In genomic region chr16:17921357-17921978, GRCh38 we compare ENCODE assay signal across 8 cellular contexts.
DNase-seq lines count a peak whose midpoint lies in the region; ATAC-seq and TF ChIP-seq lines count a peak whose summit lies in the region.

No MANE protein-coding gene starts in this region.

- H3K4me1 Mint-ChIP-seq in CD14-positive monocyte, result no peaks in the 10 kb centered on the region

- H3K9me3 Mint-ChIP-seq in CD14-positive monocyte, result peaks cover 0 to 3% (median 0%) of the 10 kb centered on the region in 7 donors

- TF ChIP-seq CTCF in CD14-positive monocyte (IDR thresholded peaks at IDR 0.05), result peak; percentile 52

- H3K27ac Mint-ChIP-seq in CD14-positive monocyte, result no peak overlapping the region

- peak; percentile 69 for ATAC-seq in GM21717 (IDR thresholded peaks at IDR 0.05; ENCODE audit: unreplicated experiment)
- no peak for ATAC-seq in GM21515 (IDR thresholded peaks at IDR 0.05; ENCODE audit: unreplicated experiment)

- peaks cover 2 to 5% (median 3%) of the 10 kb centered on the region in 3 donors for H3K27me3 Mint-ChIP-seq in CD14-positive monocyte (ENCODE audit: low read depth in 3 of 3)

- DNase-seq in CD14-positive monocyte (ENCODE audit: low spot score) (no peak), NOMO-1 treated with DMSO at 0.1 percent for 48 hours (lab: John Stamatoyannopoulos, UW; ENCODE audit: unreplicated experiment) (peak; percentile 19), activated T-cell treated with anti-CD3 and anti-CD28 coated beads for 48 hours (ENCODE audit: low read depth) (peak; percentile 43), iPS DF 4.7 (ENCODE audit: extremely low read depth, low spot score) (peak; percentile 66), NCI-H2107 treated with DMSO at 0.1 percent for 48 hours (lab: John Stamatoyannopoulos, UW; ENCODE audit: unreplicated experiment) (no peak)
- DNase-seq in stimulated activated CD8-positive, alpha-beta memory T cell treated with anti-CD3 and anti-CD28 coated beads, Interleukin-2, amount 100 ng/mL, for 48 hours (ENCODE audit: low read depth in 2 of 2), result peak; percentile 13 to 38

- no peaks in the 10 kb centered on the region for H3K36me3 Mint-ChIP-seq in CD14-positive monocyte

- no peak overlapping the region for H3K4me3 Mint-ChIP-seq in CD14-positive monocyte

- intact Hi-C loops in CD14-positive monocyte (cut with micrococcal nuclease), result no loop called here

Comparison
In these comparisons a context has a peak if more than half of its experiments do, and no peak if none do; other contexts are left out.
1. DNase-seq: peak in NOMO-1 treated with DMSO at 0.1 percent for 48 hours (single experiment), activated T-cell treated with anti-CD3 and anti-CD28 coated beads for 48 hours (single experiment), iPS DF 4.7 (single experiment) and stimulated activated CD8-positive, alpha-beta memory T cell treated with anti-CD3 and anti-CD28 coated beads, Interleukin-2, amount 100 ng/mL, for 48 hours (2 of 2); none in CD14-positive monocyte (single experiment) and NCI-H2107 treated with DMSO at 0.1 percent for 48 hours (single experiment).